In genomic region chrX:17778984-17779383, GRCh38 we compare ENCODE assay signal across 13 cellular contexts. TPM values are rescaled to one million over a fixed set of nuclear protein-coding genes. Genes with fewer than 3 reads are reported as not detected.
DNase-seq lines count a peak whose midpoint lies in the region; ATAC-seq and TF ChIP-seq lines count a peak whose summit lies in the region.
"Had no signal": no experiment of that assay in that cellular context is flagged by ENCODE, and none has a peak within 500 bp of the region (broad histone marks: within the 10 kb centered on the region; RNA-seq: fewer than 3 reads in every experiment).

No MANE protein-coding gene starts in this region.

- no peaks in the 10 kb centered on the region for H3K36me3 Mint-ChIP-seq in activated naive CD4-positive, alpha-beta T cell treated with anti-CD3 and anti-CD28 coated beads for 36 hours (ENCODE audit: low read depth)
- no peaks in the 10 kb centered on the region for H3K36me3 Mint-ChIP-seq in CD4-positive, CD25-positive, alpha-beta regulatory T cell
- H3K36me3 Mint-ChIP-seq in CD4-positive, alpha-beta T cell (ENCODE audit: low read depth), result no peaks in the 10 kb centered on the region
- H3K36me3 Mint-ChIP-seq: CD14-positive monocyte had no signal

- POLR2A ChIA-PET in CD4-positive, alpha-beta T cell (lab: Charles Lee), result interaction anchor here (1.0 kb wide), 1 partner anchor 41 kb away, joined by 4 read pairs; no protein-coding TSS in a partner anchor

- peak overlapping the region; percentile 47 for H3K27ac Mint-ChIP-seq in activated naive CD4-positive, alpha-beta T cell treated with anti-CD3 and anti-CD28 coated beads for 36 hours
- peak overlapping the region in 2 of 3 donors; percentile 29 to 84 for H3K27ac Mint-ChIP-seq in CD4-positive, CD25-positive, alpha-beta regulatory T cell
- H3K27ac Mint-ChIP-seq in CD4-positive, alpha-beta T cell, result peak overlapping the region; percentile 76
- H3K27ac Mint-ChIP-seq: CD14-positive monocyte, HFFc6 had no signal

- no peaks in the 10 kb centered on the region for H3K9me3 ChIP-seq in CD4-positive, CD25-positive, alpha-beta regulatory T cell (ENCODE audit: control insufficient read depth in 2 of 2, low read length in 2 of 2)
- no peaks in the 10 kb centered on the region for H3K9me3 ChIP-seq in CD4-positive, alpha-beta T cell (ENCODE audit: control insufficient read depth, low read length)

- no peak overlapping the region for H3K27ac ChIP-seq in CD4-positive, CD25-positive, alpha-beta regulatory T cell (ENCODE audit: insufficient read depth, low read length, poor library complexity, severe bottlenecking)
- no peak overlapping the region for H3K27ac ChIP-seq in CD4-positive, alpha-beta T cell (ENCODE audit: low read depth, low read length)
- H3K27ac ChIP-seq: HL-60 had no signal

- no peaks in the 10 kb centered on the region for H3K27me3 Mint-ChIP-seq in activated naive CD4-positive, alpha-beta T cell treated with anti-CD3 and anti-CD28 coated beads for 36 hours (ENCODE audit: low read depth)
- H3K27me3 Mint-ChIP-seq in CD4-positive, CD25-positive, alpha-beta regulatory T cell, result no peaks in the 10 kb centered on the region
- H3K27me3 Mint-ChIP-seq in CD4-positive, alpha-beta T cell, result no peaks in the 10 kb centered on the region

- no peak for ATAC-seq in CD4-positive, CD25-positive, alpha-beta regulatory T cell (ENCODE audit: low read depth in 2 of 2)
- peak; percentile 52 for ATAC-seq in CD4-positive, alpha-beta T cell (ENCODE audit: poor library complexity)
- no peak for ATAC-seq in HG03354 (IDR thresholded peaks at IDR 0.05; ENCODE audit: poor library complexity, severe bottlenecking, unreplicated experiment)

- no peak overlapping the region for H3K4me3 Mint-ChIP-seq in activated naive CD4-positive, alpha-beta T cell treated with anti-CD3 and anti-CD28 coated beads for 36 hours
- peak overlapping the region in 2 of 4 donors; percentile 5 to 66 for H3K4me3 Mint-ChIP-seq in CD4-positive, CD25-positive, alpha-beta regulatory T cell
- H3K4me3 Mint-ChIP-seq in CD4-positive, alpha-beta T cell, result peak overlapping the region; percentile 40
- H3K4me3 Mint-ChIP-seq: CD14-positive monocyte, HFFc6 had no signal

- intact Hi-C loops in activated naive CD4-positive, alpha-beta T cell treated with anti-CD3 and anti-CD28 coated beads for 36 hours (cut with micrococcal nuclease), result no loop called here
- intact Hi-C loops in CD4-positive, alpha-beta T cell (cut with DNase I, micrococcal nuclease), result no loop called here

- CTCF ChIA-PET in activated naive CD4-positive, alpha-beta T cell treated with anti-CD3 and anti-CD28 coated beads for 36 hours (lab: Charles Lee), result interaction anchor here (0.8 kb wide), 1 partner anchor 34 kb away, joined by 3 read pairs; no protein-coding TSS in a partner anchor
- CTCF ChIA-PET in CD4-positive, alpha-beta T cell (lab: Charles Lee), result no interaction called here

- no peak for DNase-seq in activated naive CD4-positive, alpha-beta T cell treated with anti-CD3 and anti-CD28 coated beads for 36 hours
- no peak for DNase-seq in activated naive CD4-positive, alpha-beta T cell (lab: John Stamatoyannopoulos, UW)
- no peak for DNase-seq in CD4-positive, CD25-positive, alpha-beta regulatory T cell
- no peak for DNase-seq in CD4-positive, alpha-beta T cell
- peak; percentile 15 for DNase-seq in epithelial cell of esophagus (ENCODE audit: low read depth)
- no peak for DNase-seq in A172 (ENCODE audit: low spot score)
- DNase-seq: Calu3, DMS 273 treated with DMSO at 0.1 percent for 48 hours, HCEC 1CT, HFFc6 had no signal

- H3K4me3 ChIP-seq in CD4-positive, CD25-positive, alpha-beta regulatory T cell (ENCODE audit: low read depth, low read length), result no peak overlapping the region
- no peak overlapping the region for H3K4me3 ChIP-seq in epithelial cell of esophagus (ENCODE audit: low read length)

- no peaks in the 10 kb centered on the region for H3K27me3 ChIP-seq in CD4-positive, CD25-positive, alpha-beta regulatory T cell (ENCODE audit: control insufficient read depth, insufficient read depth, low read length)
- H3K27me3 ChIP-seq in CD4-positive, alpha-beta T cell (ENCODE audit: control insufficient read depth, insufficient read depth, low read length), result no peaks in the 10 kb centered on the region

- no peaks in the 10 kb centered on the region for H3K36me3 ChIP-seq in CD4-positive, CD25-positive, alpha-beta regulatory T cell (ENCODE audit: control insufficient read depth, insufficient read depth, low read length)

- H3K9me3 Mint-ChIP-seq in activated naive CD4-positive, alpha-beta T cell treated with anti-CD3 and anti-CD28 coated beads for 36 hours, result no peaks in the 10 kb centered on the region
- H3K9me3 Mint-ChIP-seq in CD4-positive, CD25-positive, alpha-beta regulatory T cell, result no peaks in the 10 kb centered on the region
- peaks cover 2% of the 10 kb centered on the region for H3K9me3 Mint-ChIP-seq in CD4-positive, alpha-beta T cell
- H3K9me3 Mint-ChIP-seq: HFFc6 had no signal

- peaks cover 29% of the 10 kb centered on the region for H3K4me1 Mint-ChIP-seq in activated naive CD4-positive, alpha-beta T cell treated with anti-CD3 and anti-CD28 coated beads for 36 hours (ENCODE audit: low read depth)
- H3K4me1 Mint-ChIP-seq in CD4-positive, CD25-positive, alpha-beta regulatory T cell, result peaks cover 0 to 20% (median 7%) of the 10 kb centered on the region in 4 donors
- peaks cover 36% of the 10 kb centered on the region for H3K4me1 Mint-ChIP-seq in CD4-positive, alpha-beta T cell (ENCODE audit: low read depth)

- TF ChIP-seq CTCF in CD4-positive, alpha-beta T cell (IDR thresholded peaks at IDR 0.05), result no peak
- TF ChIP-seq CTCF in epithelial cell of esophagus (IDR thresholded peaks at IDR 0.05; ENCODE audit: insufficient read depth, low read depth, low read length, missing control alignments), result no peak

- no peaks in the 10 kb centered on the region for H3K4me1 ChIP-seq in CD4-positive, CD25-positive, alpha-beta regulatory T cell (ENCODE audit: control insufficient read depth, insufficient read depth, low read length, poor library complexity, severe bottlenecking)

RNA-seq across cellular contexts. Expression of gene SCML1, which starts 41.7 kb away (rescaled TPM):
- total RNA-seq in activated naive CD4-positive, alpha-beta T cell treated with anti-CD3 and anti-CD28 coated beads for 36 hours, result 10 to 100 TPM; 11.4 to 11.8 TPM
- 11.6 TPM for total RNA-seq in CD4-positive, CD25-positive, alpha-beta regulatory T cell
- polyA plus RNA-seq in CD4-positive, CD25-positive, alpha-beta regulatory T cell, result 1 to 10 TPM in 3 of 4 donors, under 1 TPM in 1; 0.24 to 3.6 (median 2.0) TPM
- total RNA-seq in CD4-positive, alpha-beta T cell, result 10 to 100 TPM; 59.1 to 60.3 TPM
- total RNA-seq in A172 (2014; rRNA removed; shearing (Covaris generic)), result 24.9 and 26.4 TPM in 2 replicates
